In the genomic region with DNA sequence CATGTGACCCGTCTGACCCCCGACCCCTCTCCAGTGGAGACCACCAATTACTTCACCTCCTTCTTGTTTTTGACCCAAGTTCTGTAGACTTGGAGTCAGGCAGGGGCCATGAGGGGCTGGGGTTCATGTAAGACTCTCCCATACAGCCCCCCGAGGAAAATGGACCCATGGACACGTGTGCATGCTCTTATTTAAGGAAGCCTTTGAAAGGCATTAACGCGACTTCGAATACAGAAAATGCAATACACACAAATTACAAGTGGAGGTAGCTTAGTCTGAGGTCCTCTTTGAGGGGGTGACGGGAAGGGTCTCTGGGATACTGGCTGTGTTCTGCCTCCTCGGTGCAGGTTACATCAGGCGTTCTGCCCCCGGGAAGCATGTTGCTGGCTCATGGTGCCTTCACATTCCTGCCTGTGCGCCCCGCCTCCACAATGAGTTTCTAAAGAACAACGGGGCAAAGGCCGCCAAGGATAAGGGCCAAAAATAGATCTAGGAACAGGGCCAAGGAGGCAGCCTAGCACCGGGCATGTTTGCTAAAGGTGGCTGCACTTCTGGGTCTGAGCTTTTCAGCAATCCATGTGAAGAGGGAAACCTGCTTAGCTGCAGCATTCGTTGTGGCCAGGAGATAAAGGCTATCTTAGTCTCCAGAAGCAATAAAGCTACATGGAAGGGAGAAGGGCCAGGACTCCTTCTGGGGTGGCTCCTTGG, we compare ENCODE assay signal across 9 cellular contexts. TPM values are rescaled to one million over a fixed set of nuclear protein-coding genes. Genes with fewer than 3 reads are reported as not detected.
DNase-seq lines count a peak whose midpoint lies in the region; ATAC-seq and TF ChIP-seq lines count a peak whose summit lies in the region.
"Had no signal": no experiment of that assay in that cellular context is flagged by ENCODE, and none has a peak within 500 bp of the region (broad histone marks: within the 10 kb centered on the region; RNA-seq: fewer than 3 reads in every experiment).

No MANE protein-coding gene starts in this region.

- H3K36me3 Mint-ChIP-seq in activated naive CD4-positive, alpha-beta T cell treated with anti-CD3 and anti-CD28 coated beads for 36 hours (ENCODE audit: low read depth) = no peaks in the 10 kb centered on the region
- H3K36me3 Mint-ChIP-seq: CD4-positive, CD25-positive, alpha-beta regulatory T cell had no signal

- TF ChIP-seq CTCF in C4-2B (conservative IDR thresholded peaks at IDR 0.05) (no peak), RWPE2 (IDR thresholded peaks at IDR 0.05; ENCODE audit: poor library complexity, severe bottlenecking) (no peak), fibroblast of the aortic adventitia (IDR thresholded peaks at IDR 0.05; ENCODE audit: insufficient read depth, low read length) (no peak), omental fat pad (IDR thresholded peaks at IDR 0.05) (no peak)

- intact Hi-C loops in activated naive CD4-positive, alpha-beta T cell treated with anti-CD3 and anti-CD28 coated beads for 36 hours (cut with micrococcal nuclease) = no loop called here

- H3K36me3 ChIP-seq in RWPE2 (ENCODE audit: low read depth) = peaks cover 79% of the 10 kb centered on the region

- no peak overlapping the region for H3K4me3 Mint-ChIP-seq in activated naive CD4-positive, alpha-beta T cell treated with anti-CD3 and anti-CD28 coated beads for 36 hours
- H3K4me3 Mint-ChIP-seq: CD4-positive, CD25-positive, alpha-beta regulatory T cell had no signal

- DNase-seq in RWPE2 (ENCODE audit: low spot score) (no peak), fibroblast of the aortic adventitia (ENCODE audit: low read depth) (peak; percentile 10), omental fat pad (ENCODE audit: low spot score) (no peak), SKM-1 treated with dmso at 0.1 percent for 144 hours (lab: John Stamatoyannopoulos, UW; ENCODE audit: unreplicated experiment) (no peak), T-helper 1 cell (no peak)
- DNase-seq in activated naive CD4-positive, alpha-beta T cell treated with anti-CD3 and anti-CD28 coated beads for 36 hours = no peak
- DNase-seq: CD4-positive, CD25-positive, alpha-beta regulatory T cell had no signal

- peak; percentile 34; the same call in 1 of the 3 replicates for ATAC-seq in RWPE2 (ENCODE audit: low read depth)
- ATAC-seq in omental fat pad (ENCODE audit: low FRiP score) = peak; percentile 16
- ATAC-seq in HG03135 (IDR thresholded peaks at IDR 0.05; ENCODE audit: unreplicated experiment) = no peak

- H3K9me3 ChIP-seq in RWPE2 (ENCODE audit: severe bottlenecking) = no peaks in the 10 kb centered on the region

- peak overlapping the region; percentile 97 for H3K27ac ChIP-seq in C4-2B
- no peak overlapping the region for H3K27ac ChIP-seq in RWPE2 (ENCODE audit: poor library complexity, severe bottlenecking)

- CTCF ChIA-PET in activated naive CD4-positive, alpha-beta T cell treated with anti-CD3 and anti-CD28 coated beads for 36 hours (lab: Charles Lee) = no interaction called here

- no peaks in the 10 kb centered on the region for H3K4me1 Mint-ChIP-seq in activated naive CD4-positive, alpha-beta T cell treated with anti-CD3 and anti-CD28 coated beads for 36 hours (ENCODE audit: low read depth)

- H3K9me3 Mint-ChIP-seq in activated naive CD4-positive, alpha-beta T cell treated with anti-CD3 and anti-CD28 coated beads for 36 hours = no peaks in the 10 kb centered on the region
- H3K9me3 Mint-ChIP-seq: CD4-positive, CD25-positive, alpha-beta regulatory T cell had no signal

- H3K4me3 ChIP-seq in RWPE2 (ENCODE audit: severe bottlenecking) (no peak overlapping the region), fibroblast of the aortic adventitia (ENCODE audit: low read depth, low read length) (no peak overlapping the region)

- no peaks in the 10 kb centered on the region for H3K27me3 ChIP-seq in RWPE2 (ENCODE audit: insufficient read depth, poor library complexity, severe bottlenecking)

- H3K27me3 Mint-ChIP-seq in activated naive CD4-positive, alpha-beta T cell treated with anti-CD3 and anti-CD28 coated beads for 36 hours (ENCODE audit: low read depth) = peaks cover 3% of the 10 kb centered on the region
- H3K27me3 Mint-ChIP-seq: CD4-positive, CD25-positive, alpha-beta regulatory T cell had no signal

- H3K27ac Mint-ChIP-seq in activated naive CD4-positive, alpha-beta T cell treated with anti-CD3 and anti-CD28 coated beads for 36 hours = no peak overlapping the region
- H3K27ac Mint-ChIP-seq: CD4-positive, CD25-positive, alpha-beta regulatory T cell had no signal

- H3K4me1 ChIP-seq in RWPE2 (ENCODE audit: insufficient read depth, poor library complexity, severe bottlenecking) = no peaks in the 10 kb centered on the region

RNA-seq across cellular contexts. Expression of gene RAB20, which starts 54.5 kb away (rescaled TPM):
- 1.6 and 3.5 TPM in 2 replicates for total RNA-seq in fibroblast of the aortic adventitia (ENCODE audit: low replicate concordance)
- total RNA-seq in omental fat pad = 10 to 100 TPM; 34.7 to 67.9 (median 49.4) TPM
- total RNA-seq in activated naive CD4-positive, alpha-beta T cell treated with anti-CD3 and anti-CD28 coated beads for 36 hours = 1 to 10 TPM; 1.4 to 1.5 TPM
- total RNA-seq: CD4-positive, CD25-positive, alpha-beta regulatory T cell had no signal
